In the genomic region with DNA sequence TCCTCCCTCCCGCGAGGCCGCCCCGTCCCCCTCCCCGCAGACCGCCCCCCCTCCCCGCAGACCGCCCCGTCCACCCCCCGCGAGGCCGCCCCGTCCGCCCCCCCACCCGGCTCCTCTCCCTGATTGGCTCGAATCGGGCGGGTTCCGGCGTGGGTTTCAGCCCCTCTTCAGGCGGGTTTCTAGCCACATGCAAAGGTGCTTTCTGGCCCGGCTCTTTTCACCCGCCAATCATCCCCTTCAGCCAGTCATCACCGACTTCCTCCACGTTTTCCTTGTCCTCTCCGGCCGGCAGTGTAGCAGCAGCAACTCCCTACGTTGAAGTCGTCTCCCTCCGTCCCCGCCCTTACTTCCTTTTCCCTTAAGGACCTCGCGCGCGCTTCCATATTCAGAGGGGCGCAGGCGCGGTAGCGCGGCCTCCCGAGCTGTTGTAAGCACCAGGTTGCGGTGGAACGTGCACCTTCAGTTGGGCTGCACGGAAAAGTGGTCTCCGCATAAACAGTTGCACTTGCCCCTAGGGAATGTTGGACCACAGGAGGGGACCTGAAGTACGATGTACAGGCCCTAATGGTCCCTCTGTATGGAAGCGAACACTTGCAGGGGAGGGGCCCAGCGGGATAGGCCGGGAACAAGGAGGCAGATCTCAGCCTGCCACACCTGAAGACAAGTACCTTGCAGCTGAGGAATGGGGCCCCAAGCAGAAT, we compare ENCODE assay signal across 1 cellular context.
TF ChIP-seq lines count a peak whose summit lies in the region.

No MANE protein-coding gene starts in this region.

TF ChIP-seq in K562, 482 proteins besides CTCF, POLR2A, EP300 and RAD21 (continued from another document and continues in another):
- TF ChIP-seq, protein P1, sequence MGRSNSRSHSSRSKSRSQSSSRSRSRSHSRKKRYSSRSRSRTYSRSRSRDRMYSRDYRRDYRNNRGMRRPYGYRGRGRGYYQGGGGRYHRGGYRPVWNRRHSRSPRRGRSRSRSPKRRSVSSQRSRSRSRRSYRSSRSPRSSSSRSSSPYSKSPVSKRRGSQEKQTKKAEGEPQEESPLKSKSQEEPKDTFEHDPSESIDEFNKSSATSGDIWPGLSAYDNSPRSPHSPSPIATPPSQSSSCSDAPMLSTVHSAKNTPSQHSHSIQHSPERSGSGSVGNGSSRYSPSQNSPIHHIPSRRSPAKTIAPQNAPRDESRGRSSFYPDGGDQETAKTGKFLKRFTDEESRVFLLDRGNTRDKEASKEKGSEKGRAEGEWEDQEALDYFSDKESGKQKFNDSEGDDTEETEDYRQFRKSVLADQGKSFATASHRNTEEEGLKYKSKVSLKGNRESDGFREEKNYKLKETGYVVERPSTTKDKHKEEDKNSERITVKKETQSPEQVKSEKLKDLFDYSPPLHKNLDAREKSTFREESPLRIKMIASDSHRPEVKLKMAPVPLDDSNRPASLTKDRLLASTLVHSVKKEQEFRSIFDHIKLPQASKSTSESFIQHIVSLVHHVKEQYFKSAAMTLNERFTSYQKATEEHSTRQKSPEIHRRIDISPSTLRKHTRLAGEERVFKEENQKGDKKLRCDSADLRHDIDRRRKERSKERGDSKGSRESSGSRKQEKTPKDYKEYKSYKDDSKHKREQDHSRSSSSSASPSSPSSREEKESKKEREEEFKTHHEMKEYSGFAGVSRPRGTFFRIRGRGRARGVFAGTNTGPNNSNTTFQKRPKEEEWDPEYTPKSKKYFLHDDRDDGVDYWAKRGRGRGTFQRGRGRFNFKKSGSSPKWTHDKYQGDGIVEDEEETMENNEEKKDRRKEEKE (IDR thresholded peaks at IDR 0.05; ENCODE audit: borderline replicate concordance in 1 of 2, control insufficient read depth in 1 of 2, low read depth in 2 of 2, low read length in 1 of 2): no peak
- TF ChIP-seq HNRNPL (IDR thresholded peaks at IDR 0.05; ENCODE audit: low read depth, low read length): no peak
- TF ChIP-seq, protein P2, sequence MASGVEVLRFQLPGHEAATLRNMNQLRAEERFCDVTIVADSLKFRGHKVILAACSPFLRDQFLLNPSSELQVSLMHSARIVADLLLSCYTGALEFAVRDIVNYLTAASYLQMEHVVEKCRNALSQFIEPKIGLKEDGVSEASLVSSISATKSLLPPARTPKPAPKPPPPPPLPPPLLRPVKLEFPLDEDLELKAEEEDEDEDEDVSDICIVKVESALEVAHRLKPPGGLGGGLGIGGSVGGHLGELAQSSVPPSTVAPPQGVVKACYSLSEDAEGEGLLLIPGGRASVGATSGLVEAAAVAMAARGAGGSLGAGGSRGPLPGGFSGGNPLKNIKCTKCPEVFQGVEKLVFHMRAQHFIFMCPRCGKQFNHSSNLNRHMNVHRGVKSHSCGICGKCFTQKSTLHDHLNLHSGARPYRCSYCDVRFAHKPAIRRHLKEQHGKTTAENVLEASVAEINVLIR (CRISPR knock-in tag; IDR thresholded peaks at IDR 0.05): 0 out of 2 replicates have a peak, but pooled peaks have one; percentile 20
- no peak for TF ChIP-seq ZBTB7A (IDR thresholded peaks at IDR 0.05; ENCODE audit: borderline replicate concordance, control insufficient read depth, low read depth, low read length)
- no peak for TF ChIP-seq ZBTB17 (CRISPR knock-in tag; IDR thresholded peaks at IDR 0.05)
- TF ChIP-seq ERF (CRISPR knock-in tag; IDR thresholded peaks at IDR 0.05): 0 out of 2 replicates have a peak, but pooled peaks have one; percentile 35
- TF ChIP-seq ZNF253 (CRISPR knock-in tag; conservative IDR thresholded peaks at IDR 0.05): no peak
- TF ChIP-seq RBM39 (optimal IDR thresholded peaks at IDR 0.05; ENCODE audit: low read depth, low read length): no peak
- TF ChIP-seq ZNF311 (CRISPR knock-in tag; IDR thresholded peaks at IDR 0.05): 0 out of 2 replicates have a peak, but pooled peaks have one; percentile 30
- TF ChIP-seq ZNF232 (CRISPR knock-in tag; IDR thresholded peaks at IDR 0.05): no peak
- TF ChIP-seq, protein P3, sequence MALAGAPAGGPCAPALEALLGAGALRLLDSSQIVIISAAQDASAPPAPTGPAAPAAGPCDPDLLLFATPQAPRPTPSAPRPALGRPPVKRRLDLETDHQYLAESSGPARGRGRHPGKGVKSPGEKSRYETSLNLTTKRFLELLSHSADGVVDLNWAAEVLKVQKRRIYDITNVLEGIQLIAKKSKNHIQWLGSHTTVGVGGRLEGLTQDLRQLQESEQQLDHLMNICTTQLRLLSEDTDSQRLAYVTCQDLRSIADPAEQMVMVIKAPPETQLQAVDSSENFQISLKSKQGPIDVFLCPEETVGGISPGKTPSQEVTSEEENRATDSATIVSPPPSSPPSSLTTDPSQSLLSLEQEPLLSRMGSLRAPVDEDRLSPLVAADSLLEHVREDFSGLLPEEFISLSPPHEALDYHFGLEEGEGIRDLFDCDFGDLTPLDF (CRISPR knock-in tag; IDR thresholded peaks at IDR 0.05): no peak
- TF ChIP-seq POLR2B (IDR thresholded peaks at IDR 0.05; ENCODE audit: low read depth, partially characterized antibody): peak; percentile 68
- TF ChIP-seq, protein P4, sequence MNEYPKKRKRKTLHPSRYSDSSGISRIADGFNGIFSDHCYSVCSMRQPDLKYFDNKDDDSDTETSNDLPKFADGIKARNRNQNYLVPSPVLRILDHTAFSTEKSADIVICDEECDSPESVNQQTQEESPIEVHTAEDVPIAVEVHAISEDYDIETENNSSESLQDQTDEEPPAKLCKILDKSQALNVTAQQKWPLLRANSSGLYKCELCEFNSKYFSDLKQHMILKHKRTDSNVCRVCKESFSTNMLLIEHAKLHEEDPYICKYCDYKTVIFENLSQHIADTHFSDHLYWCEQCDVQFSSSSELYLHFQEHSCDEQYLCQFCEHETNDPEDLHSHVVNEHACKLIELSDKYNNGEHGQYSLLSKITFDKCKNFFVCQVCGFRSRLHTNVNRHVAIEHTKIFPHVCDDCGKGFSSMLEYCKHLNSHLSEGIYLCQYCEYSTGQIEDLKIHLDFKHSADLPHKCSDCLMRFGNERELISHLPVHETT (CRISPR knock-in tag; conservative IDR thresholded peaks at IDR 0.05 in 1 of 2, IDR thresholded peaks at IDR 0.05 in 1 of 2): peak in 1 of 2 experiments; percentile 56; a peak in 1 of 4 replicates
- TF ChIP-seq PTTG1 (tag; IDR thresholded peaks at IDR 0.05; ENCODE audit: low read depth): no peak
- TF ChIP-seq TRIM24 (IDR thresholded peaks at IDR 0.05): no peak
- no peak for TF ChIP-seq NR2F6 (CRISPR knock-in tag; IDR thresholded peaks at IDR 0.05)
- TF ChIP-seq, protein P5, sequence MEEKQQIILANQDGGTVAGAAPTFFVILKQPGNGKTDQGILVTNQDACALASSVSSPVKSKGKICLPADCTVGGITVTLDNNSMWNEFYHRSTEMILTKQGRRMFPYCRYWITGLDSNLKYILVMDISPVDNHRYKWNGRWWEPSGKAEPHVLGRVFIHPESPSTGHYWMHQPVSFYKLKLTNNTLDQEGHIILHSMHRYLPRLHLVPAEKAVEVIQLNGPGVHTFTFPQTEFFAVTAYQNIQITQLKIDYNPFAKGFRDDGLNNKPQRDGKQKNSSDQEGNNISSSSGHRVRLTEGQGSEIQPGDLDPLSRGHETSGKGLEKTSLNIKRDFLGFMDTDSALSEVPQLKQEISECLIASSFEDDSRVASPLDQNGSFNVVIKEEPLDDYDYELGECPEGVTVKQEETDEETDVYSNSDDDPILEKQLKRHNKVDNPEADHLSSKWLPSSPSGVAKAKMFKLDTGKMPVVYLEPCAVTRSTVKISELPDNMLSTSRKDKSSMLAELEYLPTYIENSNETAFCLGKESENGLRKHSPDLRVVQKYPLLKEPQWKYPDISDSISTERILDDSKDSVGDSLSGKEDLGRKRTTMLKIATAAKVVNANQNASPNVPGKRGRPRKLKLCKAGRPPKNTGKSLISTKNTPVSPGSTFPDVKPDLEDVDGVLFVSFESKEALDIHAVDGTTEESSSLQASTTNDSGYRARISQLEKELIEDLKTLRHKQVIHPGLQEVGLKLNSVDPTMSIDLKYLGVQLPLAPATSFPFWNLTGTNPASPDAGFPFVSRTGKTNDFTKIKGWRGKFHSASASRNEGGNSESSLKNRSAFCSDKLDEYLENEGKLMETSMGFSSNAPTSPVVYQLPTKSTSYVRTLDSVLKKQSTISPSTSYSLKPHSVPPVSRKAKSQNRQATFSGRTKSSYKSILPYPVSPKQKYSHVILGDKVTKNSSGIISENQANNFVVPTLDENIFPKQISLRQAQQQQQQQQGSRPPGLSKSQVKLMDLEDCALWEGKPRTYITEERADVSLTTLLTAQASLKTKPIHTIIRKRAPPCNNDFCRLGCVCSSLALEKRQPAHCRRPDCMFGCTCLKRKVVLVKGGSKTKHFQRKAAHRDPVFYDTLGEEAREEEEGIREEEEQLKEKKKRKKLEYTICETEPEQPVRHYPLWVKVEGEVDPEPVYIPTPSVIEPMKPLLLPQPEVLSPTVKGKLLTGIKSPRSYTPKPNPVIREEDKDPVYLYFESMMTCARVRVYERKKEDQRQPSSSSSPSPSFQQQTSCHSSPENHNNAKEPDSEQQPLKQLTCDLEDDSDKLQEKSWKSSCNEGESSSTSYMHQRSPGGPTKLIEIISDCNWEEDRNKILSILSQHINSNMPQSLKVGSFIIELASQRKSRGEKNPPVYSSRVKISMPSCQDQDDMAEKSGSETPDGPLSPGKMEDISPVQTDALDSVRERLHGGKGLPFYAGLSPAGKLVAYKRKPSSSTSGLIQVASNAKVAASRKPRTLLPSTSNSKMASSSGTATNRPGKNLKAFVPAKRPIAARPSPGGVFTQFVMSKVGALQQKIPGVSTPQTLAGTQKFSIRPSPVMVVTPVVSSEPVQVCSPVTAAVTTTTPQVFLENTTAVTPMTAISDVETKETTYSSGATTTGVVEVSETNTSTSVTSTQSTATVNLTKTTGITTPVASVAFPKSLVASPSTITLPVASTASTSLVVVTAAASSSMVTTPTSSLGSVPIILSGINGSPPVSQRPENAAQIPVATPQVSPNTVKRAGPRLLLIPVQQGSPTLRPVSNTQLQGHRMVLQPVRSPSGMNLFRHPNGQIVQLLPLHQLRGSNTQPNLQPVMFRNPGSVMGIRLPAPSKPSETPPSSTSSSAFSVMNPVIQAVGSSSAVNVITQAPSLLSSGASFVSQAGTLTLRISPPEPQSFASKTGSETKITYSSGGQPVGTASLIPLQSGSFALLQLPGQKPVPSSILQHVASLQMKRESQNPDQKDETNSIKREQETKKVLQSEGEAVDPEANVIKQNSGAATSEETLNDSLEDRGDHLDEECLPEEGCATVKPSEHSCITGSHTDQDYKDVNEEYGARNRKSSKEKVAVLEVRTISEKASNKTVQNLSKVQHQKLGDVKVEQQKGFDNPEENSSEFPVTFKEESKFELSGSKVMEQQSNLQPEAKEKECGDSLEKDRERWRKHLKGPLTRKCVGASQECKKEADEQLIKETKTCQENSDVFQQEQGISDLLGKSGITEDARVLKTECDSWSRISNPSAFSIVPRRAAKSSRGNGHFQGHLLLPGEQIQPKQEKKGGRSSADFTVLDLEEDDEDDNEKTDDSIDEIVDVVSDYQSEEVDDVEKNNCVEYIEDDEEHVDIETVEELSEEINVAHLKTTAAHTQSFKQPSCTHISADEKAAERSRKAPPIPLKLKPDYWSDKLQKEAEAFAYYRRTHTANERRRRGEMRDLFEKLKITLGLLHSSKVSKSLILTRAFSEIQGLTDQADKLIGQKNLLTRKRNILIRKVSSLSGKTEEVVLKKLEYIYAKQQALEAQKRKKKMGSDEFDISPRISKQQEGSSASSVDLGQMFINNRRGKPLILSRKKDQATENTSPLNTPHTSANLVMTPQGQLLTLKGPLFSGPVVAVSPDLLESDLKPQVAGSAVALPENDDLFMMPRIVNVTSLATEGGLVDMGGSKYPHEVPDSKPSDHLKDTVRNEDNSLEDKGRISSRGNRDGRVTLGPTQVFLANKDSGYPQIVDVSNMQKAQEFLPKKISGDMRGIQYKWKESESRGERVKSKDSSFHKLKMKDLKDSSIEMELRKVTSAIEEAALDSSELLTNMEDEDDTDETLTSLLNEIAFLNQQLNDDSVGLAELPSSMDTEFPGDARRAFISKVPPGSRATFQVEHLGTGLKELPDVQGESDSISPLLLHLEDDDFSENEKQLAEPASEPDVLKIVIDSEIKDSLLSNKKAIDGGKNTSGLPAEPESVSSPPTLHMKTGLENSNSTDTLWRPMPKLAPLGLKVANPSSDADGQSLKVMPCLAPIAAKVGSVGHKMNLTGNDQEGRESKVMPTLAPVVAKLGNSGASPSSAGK (IDR thresholded peaks at IDR 0.05): peak; percentile 82
- TF ChIP-seq ZBED1 (IDR thresholded peaks at IDR 0.05): no peak
- TF ChIP-seq KLF6 (CRISPR knock-in tag; IDR thresholded peaks at IDR 0.05; ENCODE audit: borderline replicate concordance): no peak
- peak; percentile 30 for TF ChIP-seq SP2 (IDR thresholded peaks at IDR 0.05; ENCODE audit: extremely low read depth, low read depth, low read length, poor library complexity, severe bottlenecking)
- no peak for TF ChIP-seq BCOR (IDR thresholded peaks at IDR 0.05)
- TF ChIP-seq ZEB2 (IDR thresholded peaks at IDR 0.05): no peak
- TF ChIP-seq FOSL1 (tag; conservative IDR thresholded peaks at IDR 0.05): no peak
- TF ChIP-seq MCM2 (IDR thresholded peaks at IDR 0.05; ENCODE audit: low read depth): no peak
- TF ChIP-seq POLR2H (tag; IDR thresholded peaks at IDR 0.05; ENCODE audit: low read depth): 0 out of 2 replicates have a peak, but pooled peaks have one; percentile 34
- no peak for TF ChIP-seq ESRRA (IDR thresholded peaks at IDR 0.05; ENCODE audit: borderline replicate concordance, low read depth)
- no peak for TF ChIP-seq MAFF (IDR thresholded peaks at IDR 0.05; ENCODE audit: low read length)
- TF ChIP-seq MIER1 (IDR thresholded peaks at IDR 0.05; ENCODE audit: low read depth): no peak
- peak; percentile 74 for TF ChIP-seq RBFOX2 (IDR thresholded peaks at IDR 0.05; ENCODE audit: low read depth, low read length)
- TF ChIP-seq MAFG (tag; conservative IDR thresholded peaks at IDR 0.05): no peak
- TF ChIP-seq, protein P6, sequence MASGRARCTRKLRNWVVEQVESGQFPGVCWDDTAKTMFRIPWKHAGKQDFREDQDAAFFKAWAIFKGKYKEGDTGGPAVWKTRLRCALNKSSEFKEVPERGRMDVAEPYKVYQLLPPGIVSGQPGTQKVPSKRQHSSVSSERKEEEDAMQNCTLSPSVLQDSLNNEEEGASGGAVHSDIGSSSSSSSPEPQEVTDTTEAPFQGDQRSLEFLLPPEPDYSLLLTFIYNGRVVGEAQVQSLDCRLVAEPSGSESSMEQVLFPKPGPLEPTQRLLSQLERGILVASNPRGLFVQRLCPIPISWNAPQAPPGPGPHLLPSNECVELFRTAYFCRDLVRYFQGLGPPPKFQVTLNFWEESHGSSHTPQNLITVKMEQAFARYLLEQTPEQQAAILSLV (tag; IDR thresholded peaks at IDR 0.05): no peak
- TF ChIP-seq, protein P7, sequence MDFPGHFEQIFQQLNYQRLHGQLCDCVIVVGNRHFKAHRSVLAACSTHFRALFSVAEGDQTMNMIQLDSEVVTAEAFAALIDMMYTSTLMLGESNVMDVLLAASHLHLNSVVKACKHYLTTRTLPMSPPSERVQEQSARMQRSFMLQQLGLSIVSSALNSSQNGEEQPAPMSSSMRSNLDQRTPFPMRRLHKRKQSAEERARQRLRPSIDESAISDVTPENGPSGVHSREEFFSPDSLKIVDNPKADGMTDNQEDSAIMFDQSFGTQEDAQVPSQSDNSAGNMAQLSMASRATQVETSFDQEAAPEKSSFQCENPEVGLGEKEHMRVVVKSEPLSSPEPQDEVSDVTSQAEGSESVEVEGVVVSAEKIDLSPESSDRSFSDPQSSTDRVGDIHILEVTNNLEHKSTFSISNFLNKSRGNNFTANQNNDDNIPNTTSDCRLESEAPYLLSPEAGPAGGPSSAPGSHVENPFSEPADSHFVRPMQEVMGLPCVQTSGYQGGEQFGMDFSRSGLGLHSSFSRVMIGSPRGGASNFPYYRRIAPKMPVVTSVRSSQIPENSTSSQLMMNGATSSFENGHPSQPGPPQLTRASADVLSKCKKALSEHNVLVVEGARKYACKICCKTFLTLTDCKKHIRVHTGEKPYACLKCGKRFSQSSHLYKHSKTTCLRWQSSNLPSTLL (IDR thresholded peaks at IDR 0.05): no peak
- no peak for TF ChIP-seq HEY1 (CRISPR knock-in tag; IDR thresholded peaks at IDR 0.05; ENCODE audit: borderline replicate concordance)
- TF ChIP-seq PRPF4 (IDR thresholded peaks at IDR 0.05; ENCODE audit: insufficient read depth, low read depth, low read length, poor library complexity, severe bottlenecking): no peak
- no peak for TF ChIP-seq TCF7L2 (IDR thresholded peaks at IDR 0.05; ENCODE audit: low read depth, low read length)
